ENCODE assay signal across 19 cellular contexts in genomic region chr11:78869293-78869692, GRCh38.
A peak's percentile ranks its signal among the peaks of the same experiment; 100 is the strongest.
DNase-seq lines count a peak whose midpoint lies in the region; ATAC-seq and TF ChIP-seq lines count a peak whose summit lies in the region.
"Had no signal": no experiment of that assay in that cellular context is flagged by ENCODE, and none has a peak within 500 bp of the region (broad histone marks: within the 10 kb centered on the region; RNA-seq: fewer than 3 reads in every experiment).

No MANE protein-coding gene starts in this region.

- peak; percentile 72 to 83 for DNase-seq in HAP-1 (ENCODE audit: low spot score in 2 of 2)
- DNase-seq in WTC11 (ENCODE audit: low spot score): no peak
- peak; percentile 74 for DNase-seq in left kidney (ENCODE audit: low read depth, low spot score)
- DNase-seq in type B pancreatic cell (ENCODE audit: extremely low spot score, unreplicated experiment): no peak
- no peak for DNase-seq in NCI-H1105 (lab: John Stamatoyannopoulos, UW)
- no peak for DNase-seq in Ammon's horn (ENCODE audit: low spot score)
- DNase-seq in ureter (ENCODE audit: low spot score): no peak
- DNase-seq: CD4-positive, alpha-beta T cell; HCEC 1CT; IMR-90; KG1; NCI-H1048; NCI-H1417 treated with DMSO at 0.1 percent for 48 hours; NCI-H187 treated with DMSO at 0.1 percent for 48 hours; NCI-H524; NCI-H748 treated with DMSO at 0.1 percent for 48 hours; SK-N-SH; SW 1271 had no signal

- TF ChIP-seq CTCF in WTC11 (IDR thresholded peaks at IDR 0.05) (no peak), type B pancreatic cell (conservative IDR thresholded peaks at IDR 0.05) (no peak)

- H3K27ac Mint-ChIP-seq in WTC11: peak overlapping the region; percentile 41; the same call in 1 of the 2 replicates
- peak overlapping the region; percentile 7 for H3K27ac Mint-ChIP-seq in type B pancreatic cell
- H3K27ac Mint-ChIP-seq: CD4-positive, alpha-beta T cell had no signal

- H3K4me3 Mint-ChIP-seq in WTC11 (peak overlapping the region; percentile 20), type B pancreatic cell (no peak overlapping the region)
- H3K4me3 Mint-ChIP-seq: CD4-positive, alpha-beta T cell had no signal

- no peaks in the 10 kb centered on the region for H3K27me3 Mint-ChIP-seq in WTC11 (ENCODE audit: low read depth)
- no peaks in the 10 kb centered on the region for H3K27me3 Mint-ChIP-seq in type B pancreatic cell

- peaks cover 36% of the 10 kb centered on the region for H3K4me1 ChIP-seq in HAP-1

- in situ Hi-C loops in HAP-1 (cut with MboI; ENCODE audit: low sequenced_read_pairs): no loop called here

- CTCF ChIA-PET in WTC11 (lab: Charles Lee): interaction anchor here (1.2 to 1.3 kb wide), 2 partner anchors 71 to 92 kb away, joined by 3 to 6 read pairs; no protein-coding TSS in a partner anchor

- no peak overlapping the region for H3K4me3 ChIP-seq in HAP-1
- H3K4me3 ChIP-seq: BLaER1 treated with 17β-estradiol and CSF1 and Interleukin-3, amounts not matched to agents 10 nM and 100 nM had no signal

- no peaks in the 10 kb centered on the region for H3K9me3 ChIP-seq in HAP-1
- H3K9me3 ChIP-seq: BLaER1 treated with 17β-estradiol and CSF1 and Interleukin-3, amounts not matched to agents 10 nM and 100 nM; SK-N-SH had no signal

- H3K36me3 Mint-ChIP-seq in WTC11 (peaks cover 3% of the 10 kb centered on the region; the same call in 1 of the 2 replicates), type B pancreatic cell (peaks cover 3% of the 10 kb centered on the region)

- POLR2A ChIA-PET in WTC11 (lab: Charles Lee): interaction anchor here (0.6 kb wide), 1 partner anchor 69 kb away, joined by 3 read pairs; no protein-coding TSS in a partner anchor

- no peaks in the 10 kb centered on the region for H3K36me3 ChIP-seq in HAP-1 (replicated peaks)

- peak; percentile 50; the same call in 1 of the 2 replicates for ATAC-seq in WTC11

- H3K27me3 ChIP-seq in HAP-1 (ENCODE audit: low read depth): no peaks in the 10 kb centered on the region
- H3K27me3 ChIP-seq: BLaER1 treated with 17β-estradiol and CSF1 and Interleukin-3, amounts not matched to agents 10 nM and 100 nM had no signal

- H3K4me1 Mint-ChIP-seq in WTC11 (peaks cover 57% of the 10 kb centered on the region), type B pancreatic cell (ENCODE audit: unreplicated experiment) (peaks cover 26% of the 10 kb centered on the region)

- H3K9me3 Mint-ChIP-seq in WTC11 (no peaks in the 10 kb centered on the region), type B pancreatic cell (no peaks in the 10 kb centered on the region)
- H3K9me3 Mint-ChIP-seq: CD4-positive, alpha-beta T cell had no signal

TF ChIP-seq in WTC11, 78 proteins besides CTCF, POLR2A, EP300 and RAD21:
- 0 out of 2 replicates have a peak, but pooled peaks have one; percentile 11 for TF ChIP-seq SP1 (CRISPR knock-in tag; conservative IDR thresholded peaks at IDR 0.05)
- TF ChIP-seq ZNF532 (CRISPR knock-in tag; IDR thresholded peaks at IDR 0.05; ENCODE audit: borderline replicate concordance): no peak

Comparison
In these comparisons a context has a peak if more than half of its experiments do, and no peak if none do; other contexts are left out.
1. DNase-seq: peak in HAP-1 (2 of 2) and left kidney (single experiment); none in WTC11 (single experiment), type B pancreatic cell (single experiment), NCI-H1105 (single experiment), Ammon's horn (single experiment) and ureter (single experiment).